18 cellular contexts compared by ENCODE assay signal in genomic region chr7:108419961-108420360, GRCh38. TPM values are rescaled to one million over a fixed set of nuclear protein-coding genes. Genes with fewer than 3 reads are reported as not detected.
"Had no signal": no experiment of that assay in that cellular context is flagged by ENCODE, and none has a peak within 500 bp of the region (broad histone marks: within the 10 kb centered on the region; RNA-seq: fewer than 3 reads in every experiment).

No MANE protein-coding gene starts in this region.

- H3K4me1 ChIP-seq: psoas muscle, right lobe of liver, testis, upper lobe of right lung had no signal

- ATAC-seq: naive thymus-derived CD4-positive, alpha-beta T cell; psoas muscle; right lobe of liver; upper lobe of right lung had no signal

- H3K4me3 ChIP-seq: psoas muscle, right lobe of liver, testis, upper lobe of right lung had no signal

- H3K27ac Mint-ChIP-seq: activated B cell treated with CpG ODN at 0.5 μM for 24 hours; activated CD4-positive, alpha-beta T cell treated with anti-CD3 and anti-CD28 coated beads, Interleukin-2, amount 10 ng/mL, durations not matched to agents 24 days and 14 days; activated naive CD4-positive, alpha-beta T cell treated with anti-CD3 and anti-CD28 coated beads, Interleukin-2, amount 10 ng/mL, durations not matched to agents 7 days and 5 days; activated T-helper 2 cell treated with anti-CD3 and anti-CD28 coated beads, Interferon-gamma antibody, Interleukin-2, Interleukin-4, amounts not matched to agents 10 μg/mL and 5 μg/mL and 100 μg/mL, durations not matched to agents 14 hours and 24 hours and 36 hours; immature natural killer cell; naive thymus-derived CD4-positive, alpha-beta T cell had no signal

- DNase-seq: activated B cell treated with CpG ODN at 0.5 μM for 24 hours; activated CD4-positive, alpha-beta T cell treated with anti-CD3 and anti-CD28 coated beads, Interleukin-2, amount 10 ng/mL, durations not matched to agents 24 days and 14 days; activated naive CD4-positive, alpha-beta T cell treated with anti-CD3 and anti-CD28 coated beads, Interleukin-2, amount 10 ng/mL, durations not matched to agents 7 days and 5 days; amygdala; effector CD4-positive, alpha-beta T cell; glutamatergic neuron; immature natural killer cell; naive thymus-derived CD4-positive, alpha-beta T cell; nucleus accumbens; psoas muscle; right lobe of liver; stimulated activated naive CD4-positive, alpha-beta T cell treated with Interleukin-2 at 50 U/mL for 16 hours; testis; upper lobe of right lung had no signal

- H3K9me3 Mint-ChIP-seq: activated B cell treated with CpG ODN at 0.5 μM for 24 hours; activated CD4-positive, alpha-beta T cell treated with anti-CD3 and anti-CD28 coated beads, Interleukin-2, amount 10 ng/mL, durations not matched to agents 24 days and 14 days; activated naive CD4-positive, alpha-beta T cell treated with anti-CD3 and anti-CD28 coated beads, Interleukin-2, amount 10 ng/mL, durations not matched to agents 7 days and 5 days; activated T-helper 2 cell treated with anti-CD3 and anti-CD28 coated beads, Interferon-gamma antibody, Interleukin-2, Interleukin-4, amounts not matched to agents 10 μg/mL and 5 μg/mL and 100 μg/mL, durations not matched to agents 14 hours and 24 hours and 36 hours; immature natural killer cell; naive thymus-derived CD4-positive, alpha-beta T cell had no signal

- H3K36me3 Mint-ChIP-seq: activated naive CD4-positive, alpha-beta T cell treated with anti-CD3 and anti-CD28 coated beads, Interleukin-2, amount 10 ng/mL, durations not matched to agents 7 days and 5 days; immature natural killer cell; naive thymus-derived CD4-positive, alpha-beta T cell had no signal

- H3K27me3 ChIP-seq: right lobe of liver, testis, upper lobe of right lung had no signal

- FAIRE-seq: bronchial epithelial cell, colon had no signal

- H3K36me3 ChIP-seq: right lobe of liver, upper lobe of right lung had no signal

- H3K27ac ChIP-seq: epithelial cell of prostate, psoas muscle, right lobe of liver, testis, upper lobe of right lung had no signal

- H3K9me3 ChIP-seq: psoas muscle, right lobe of liver, testis, upper lobe of right lung had no signal

- H3K4me3 Mint-ChIP-seq: activated B cell treated with CpG ODN at 0.5 μM for 24 hours; activated CD4-positive, alpha-beta T cell treated with anti-CD3 and anti-CD28 coated beads, Interleukin-2, amount 10 ng/mL, durations not matched to agents 24 days and 14 days; activated naive CD4-positive, alpha-beta T cell treated with anti-CD3 and anti-CD28 coated beads, Interleukin-2, amount 10 ng/mL, durations not matched to agents 7 days and 5 days; immature natural killer cell; naive thymus-derived CD4-positive, alpha-beta T cell had no signal

RNA-seq across cellular contexts. Expression of gene NRCAM, which starts 36.3 kb away (rescaled TPM):
- total RNA-seq: activated CD4-positive, alpha-beta T cell treated with anti-CD3 and anti-CD28 coated beads, Interleukin-2, amount 10 ng/mL, durations not matched to agents 24 days and 14 days had no signal
- polyA plus RNA-seq: immature natural killer cell had no signal
